8 cellular contexts compared by ENCODE assay signal in genomic region chr19:1439525-1440417, GRCh38. TPM values are rescaled to one million over a fixed set of nuclear protein-coding genes. Genes with fewer than 3 reads are reported as not detected.
DNase-seq lines count a peak whose midpoint lies in the region; ATAC-seq and TF ChIP-seq lines count a peak whose summit lies in the region.
"Not testable (repeated sequence)": the region's sequence is repeated elsewhere in the genome, so short reads cannot be mapped to it uniquely, and the experiment has no call there.

No MANE protein-coding gene starts in this region.

- H3K4me3 ChIP-seq in BJ (ENCODE audit: low read depth, low read length): peak overlapping the region; percentile 87
- peak overlapping the region; percentile 95 for H3K4me3 ChIP-seq in HFF-Myc (replicated peaks; ENCODE audit: low read depth, low read length)
- H3K4me3 ChIP-seq in coronary artery: peak overlapping the region; percentile 87
- H3K4me3 ChIP-seq in left ventricle myocardium inferior: peak overlapping the region; percentile 79
- peak overlapping the region; percentile 67 to 71 for H3K4me3 ChIP-seq in muscle layer of duodenum (ENCODE audit: low read depth in 1 of 2, low read length in 2 of 2)
- peak overlapping the region; percentile 61 to 97 (median 76) for H3K4me3 ChIP-seq in spleen

- H3K4me1 ChIP-seq in left ventricle myocardium inferior (peaks cover 38% of the 10 kb centered on the region), muscle layer of duodenum (ENCODE audit: control insufficient read depth in 1 of 2, insufficient read depth in 2 of 2, low read length in 2 of 2) (peaks cover 0 to 27% of the 10 kb centered on the region in 2 donors), spleen (peaks cover 16 to 59% (median 38%) of the 10 kb centered on the region in 6 donors)

- not testable (repeated sequence) for H3K4me1 Mint-ChIP-seq in activated T-helper 17 cell treated with anti-CD3 and anti-CD28 coated beads, Interleukin-2, amount 50 U/mL, for 72 hours

- not testable (repeated sequence) for ATAC-seq in activated T-helper 17 cell treated with anti-CD3 and anti-CD28 coated beads, Interleukin-2, amount 50 U/mL, for 72 hours (replicated peaks)

- DNase-seq in BJ (ENCODE audit: low read depth); HFF-Myc (ENCODE audit: extremely low read depth, low read depth); coronary artery (ENCODE audit: low spot score); left ventricle myocardium inferior; spleen: not testable (repeated sequence)
- peak; percentile 42 for DNase-seq in RKO (ENCODE audit: low spot score)

- H3K4me3 Mint-ChIP-seq in activated T-helper 17 cell treated with anti-CD3 and anti-CD28 coated beads, Interleukin-2, amount 50 U/mL, for 72 hours: peak overlapping the region; percentile 93

- H3K9me3 Mint-ChIP-seq in activated T-helper 17 cell treated with anti-CD3 and anti-CD28 coated beads, Interleukin-2, amount 50 U/mL, for 72 hours: not testable (repeated sequence)

- not testable (repeated sequence) for H3K27me3 Mint-ChIP-seq in activated T-helper 17 cell treated with anti-CD3 and anti-CD28 coated beads, Interleukin-2, amount 50 U/mL, for 72 hours

- peak overlapping the region; percentile 99 for H3K27ac Mint-ChIP-seq in activated T-helper 17 cell treated with anti-CD3 and anti-CD28 coated beads, Interleukin-2, amount 50 U/mL, for 72 hours

- H3K36me3 Mint-ChIP-seq in activated T-helper 17 cell treated with anti-CD3 and anti-CD28 coated beads, Interleukin-2, amount 50 U/mL, for 72 hours (ENCODE audit: low read depth): peaks cover 61% of the 10 kb centered on the region

- not testable (repeated sequence) for H3K27me3 ChIP-seq in BJ (ENCODE audit: control insufficient read depth, insufficient read depth, low read length); left ventricle myocardium inferior (ENCODE audit: low read depth); muscle layer of duodenum (ENCODE audit: low read depth, low read length); spleen (replicated peaks in 1 of 7)

- peaks cover 27% of the 10 kb centered on the region for H3K36me3 ChIP-seq in BJ (ENCODE audit: control insufficient read depth, insufficient read depth, low read length)
- peaks cover 47% of the 10 kb centered on the region for H3K36me3 ChIP-seq in left ventricle myocardium inferior
- H3K36me3 ChIP-seq in muscle layer of duodenum (ENCODE audit: control insufficient read depth in 1 of 2, insufficient read depth in 2 of 2, low read length in 2 of 2): peaks cover 23 to 38% of the 10 kb centered on the region in 2 donors
- peaks cover 9 to 58% (median 39%) of the 10 kb centered on the region in 6 donors for H3K36me3 ChIP-seq in spleen

- TF ChIP-seq CTCF in BJ (IDR thresholded peaks at IDR 0.05; ENCODE audit: insufficient read depth, low read depth, low read length); HFF-Myc (IDR thresholded peaks at IDR 0.05; ENCODE audit: low read depth, low read length, missing control alignments); coronary artery (IDR thresholded peaks at IDR 0.05); left ventricle myocardium inferior (IDR thresholded peaks at IDR 0.05; ENCODE audit: borderline replicate concordance); spleen (IDR thresholded peaks at IDR 0.05 in 8 of 11, conservative IDR thresholded peaks at IDR 0.05 in 3 of 11): not testable (repeated sequence)

- not testable (repeated sequence) for TF ChIP-seq POLR2A in spleen (IDR thresholded peaks at IDR 0.05)

- intact Hi-C loops in left ventricle myocardium inferior (cut with micrococcal nuclease); spleen (cut with DNase I; ENCODE audit: low total_unique reads): not testable (repeated sequence)

- WGBS in spleen, 5 donors: 76 to 87% (median 81%) methylated on average over 28 to 57 of the region's 57 CpGs

- CTCF ChIA-PET in BJ (lab: Yijun Ruan, JAX): not testable (repeated sequence)

- H3K27ac ChIP-seq in coronary artery (peak overlapping the region in 1 of 2 donors; percentile 83), spleen (peak overlapping the region in 4 of 8 donors; percentile 90 to 97 (median 92))
- H3K27ac ChIP-seq in left ventricle myocardium inferior (replicated peaks); muscle layer of duodenum (ENCODE audit: low read length): not testable (repeated sequence)

- POLR2A ChIA-PET in BJ (lab: Charles Lee): not testable (repeated sequence)

- not testable (repeated sequence) for H3K9me3 ChIP-seq in left ventricle myocardium inferior (replicated peaks); muscle layer of duodenum (ENCODE audit: control insufficient read depth in 1 of 2, low read length in 2 of 2); spleen

RNA-seq across cellular contexts. Expression of gene RPS15, which starts 1.6 kb away (rescaled TPM):
- polyA plus RNA-seq in BJ (2011; rRNA removed) (854 and 1,597 TPM in 2 replicates), spleen (1,000 to 10,000 TPM; 4,275 to 5,849 (median 5,793) TPM)
- polyA minus RNA-seq in BJ (2011; rRNA and poly(A)+ RNA removed): 665 and 710 TPM in 2 replicates
- total RNA-seq in activated T-helper 17 cell treated with anti-CD3 and anti-CD28 coated beads, Interleukin-2, amount 50 U/mL, for 72 hours: 1,000 to 10,000 TPM; 1,611 to 1,688 TPM
- total RNA-seq in left ventricle myocardium inferior (588 TPM), spleen (1,000 to 10,000 TPM in 6 of 7 donors, 100 to 1,000 TPM in 1; 932 to 4,344 (median 1,309) TPM)

RNA-seq across cellular contexts. Expression of gene APC2, which starts 10.2 kb away (rescaled TPM):
- polyA plus RNA-seq in BJ (2011; rRNA removed) (0.07 and 0.11 TPM in 2 replicates), spleen (under 1 TPM; 0.02 to 0.29 (median 0.02) TPM)
- polyA minus RNA-seq in BJ (2011; rRNA and poly(A)+ RNA removed): 0.36 and 0.43 TPM in 2 replicates
- total RNA-seq in activated T-helper 17 cell treated with anti-CD3 and anti-CD28 coated beads, Interleukin-2, amount 50 U/mL, for 72 hours: under 1 TPM; 0.04 to 0.21 TPM
- total RNA-seq in left ventricle myocardium inferior (0.22 TPM), spleen (under 1 TPM; 0.07 to 0.56 (median 0.20) TPM)

RNA-seq across cellular contexts. Expression of gene DAZAP1, which starts 32.4 kb away (rescaled TPM):
- polyA plus RNA-seq in BJ (2011; rRNA removed) (38.3 and 48.9 TPM in 2 replicates), spleen (100 to 1,000 TPM in 2 of 3 donors, 10 to 100 TPM in 1; 80.0 to 133 (median 106) TPM)
- 18.8 and 19.6 TPM in 2 replicates for polyA minus RNA-seq in BJ (2011; rRNA and poly(A)+ RNA removed)
- total RNA-seq in activated T-helper 17 cell treated with anti-CD3 and anti-CD28 coated beads, Interleukin-2, amount 50 U/mL, for 72 hours: 100 to 1,000 TPM; 161 to 271 TPM
- total RNA-seq in left ventricle myocardium inferior (81.8 TPM), spleen (100 to 1,000 TPM in 3 of 7 donors, 10 to 100 TPM in 4; 43.8 to 137 (median 94.6) TPM)

RNA-seq across cellular contexts. Expression of gene GAMT, which starts 38.4 kb away (rescaled TPM):
- 26.9 and 43.7 TPM in 2 replicates for polyA plus RNA-seq in BJ (2011; rRNA removed)
- 17.9 and 31.2 TPM in 2 replicates for polyA minus RNA-seq in BJ (2011; rRNA and poly(A)+ RNA removed)
- 10 to 100 TPM in 1 of 2 donors, 1 to 10 TPM in 1; 4.9 to 11.2 TPM for total RNA-seq in activated T-helper 17 cell treated with anti-CD3 and anti-CD28 coated beads, Interleukin-2, amount 50 U/mL, for 72 hours
- total RNA-seq in left ventricle myocardium inferior: 77.0 TPM
- total RNA-seq in spleen: 10 to 100 TPM in 4 of 7 donors, 1 to 10 TPM in 3; 7.1 to 14.5 (median 11.2) TPM
- polyA plus RNA-seq in spleen: 10 to 100 TPM; 15.2 to 20.4 (median 18.2) TPM

RNA-seq across cellular contexts. Expression of gene C19orf25, which starts 39.2 kb away (rescaled TPM):
- 23.9 and 32.6 TPM in 2 replicates for polyA plus RNA-seq in BJ (2011; rRNA removed)
- polyA minus RNA-seq in BJ (2011; rRNA and poly(A)+ RNA removed): 6.6 and 9.6 TPM in 2 replicates
- total RNA-seq in activated T-helper 17 cell treated with anti-CD3 and anti-CD28 coated beads, Interleukin-2, amount 50 U/mL, for 72 hours: 10 to 100 TPM; 36.5 to 37.2 TPM
- 16.1 TPM for total RNA-seq in left ventricle myocardium inferior
- 10 to 100 TPM; 31.3 to 52.8 (median 40.3) TPM for total RNA-seq in spleen
- 10 to 100 TPM; 24.7 to 56.6 (median 38.8) TPM for polyA plus RNA-seq in spleen
